1 cellular context compared by ENCODE assay signal in the genomic region with DNA sequence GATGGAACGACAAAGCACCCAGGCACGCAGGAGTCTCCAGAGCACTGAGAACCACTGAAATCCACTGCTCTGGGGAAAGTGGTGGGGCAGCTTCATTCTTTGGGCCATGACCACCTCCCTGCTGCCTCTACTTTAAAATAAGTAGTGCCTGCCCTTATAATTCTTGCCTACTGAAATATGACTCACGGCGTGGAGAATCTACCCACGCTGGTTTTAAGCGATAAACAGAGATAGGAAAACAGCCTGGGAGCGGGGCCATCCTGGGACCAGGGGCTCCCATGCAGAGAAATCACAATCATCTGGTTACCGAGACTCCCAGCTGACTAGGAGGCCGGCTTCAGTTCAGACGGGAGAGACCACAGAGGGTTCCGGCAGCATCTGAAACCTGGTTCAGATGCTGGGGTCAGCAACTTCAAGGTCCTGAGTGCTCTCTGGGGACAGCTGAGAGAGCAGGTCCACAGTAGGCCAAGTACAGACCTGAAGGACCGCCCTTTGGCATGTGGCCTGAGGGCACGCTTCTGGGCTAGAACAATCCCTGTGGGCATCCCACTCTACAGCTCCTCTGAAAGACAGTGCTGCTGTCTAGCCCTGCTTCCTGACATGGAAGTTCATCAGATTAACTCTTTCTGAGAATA.
TF ChIP-seq lines count a peak whose summit lies in the region.

No MANE protein-coding gene starts in this region.

TF ChIP-seq in WTC11, 78 proteins besides CTCF, POLR2A, EP300 and RAD21 (continued from another document):
- TF ChIP-seq, protein P1, sequence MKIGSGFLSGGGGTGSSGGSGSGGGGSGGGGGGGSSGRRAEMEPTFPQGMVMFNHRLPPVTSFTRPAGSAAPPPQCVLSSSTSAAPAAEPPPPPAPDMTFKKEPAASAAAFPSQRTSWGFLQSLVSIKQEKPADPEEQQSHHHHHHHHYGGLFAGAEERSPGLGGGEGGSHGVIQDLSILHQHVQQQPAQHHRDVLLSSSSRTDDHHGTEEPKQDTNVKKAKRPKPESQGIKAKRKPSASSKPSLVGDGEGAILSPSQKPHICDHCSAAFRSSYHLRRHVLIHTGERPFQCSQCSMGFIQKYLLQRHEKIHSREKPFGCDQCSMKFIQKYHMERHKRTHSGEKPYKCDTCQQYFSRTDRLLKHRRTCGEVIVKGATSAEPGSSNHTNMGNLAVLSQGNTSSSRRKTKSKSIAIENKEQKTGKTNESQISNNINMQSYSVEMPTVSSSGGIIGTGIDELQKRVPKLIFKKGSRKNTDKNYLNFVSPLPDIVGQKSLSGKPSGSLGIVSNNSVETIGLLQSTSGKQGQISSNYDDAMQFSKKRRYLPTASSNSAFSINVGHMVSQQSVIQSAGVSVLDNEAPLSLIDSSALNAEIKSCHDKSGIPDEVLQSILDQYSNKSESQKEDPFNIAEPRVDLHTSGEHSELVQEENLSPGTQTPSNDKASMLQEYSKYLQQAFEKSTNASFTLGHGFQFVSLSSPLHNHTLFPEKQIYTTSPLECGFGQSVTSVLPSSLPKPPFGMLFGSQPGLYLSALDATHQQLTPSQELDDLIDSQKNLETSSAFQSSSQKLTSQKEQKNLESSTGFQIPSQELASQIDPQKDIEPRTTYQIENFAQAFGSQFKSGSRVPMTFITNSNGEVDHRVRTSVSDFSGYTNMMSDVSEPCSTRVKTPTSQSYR (CRISPR knock-in tag; IDR thresholded peaks at IDR 0.05) = no peak
- TF ChIP-seq, protein P2, sequence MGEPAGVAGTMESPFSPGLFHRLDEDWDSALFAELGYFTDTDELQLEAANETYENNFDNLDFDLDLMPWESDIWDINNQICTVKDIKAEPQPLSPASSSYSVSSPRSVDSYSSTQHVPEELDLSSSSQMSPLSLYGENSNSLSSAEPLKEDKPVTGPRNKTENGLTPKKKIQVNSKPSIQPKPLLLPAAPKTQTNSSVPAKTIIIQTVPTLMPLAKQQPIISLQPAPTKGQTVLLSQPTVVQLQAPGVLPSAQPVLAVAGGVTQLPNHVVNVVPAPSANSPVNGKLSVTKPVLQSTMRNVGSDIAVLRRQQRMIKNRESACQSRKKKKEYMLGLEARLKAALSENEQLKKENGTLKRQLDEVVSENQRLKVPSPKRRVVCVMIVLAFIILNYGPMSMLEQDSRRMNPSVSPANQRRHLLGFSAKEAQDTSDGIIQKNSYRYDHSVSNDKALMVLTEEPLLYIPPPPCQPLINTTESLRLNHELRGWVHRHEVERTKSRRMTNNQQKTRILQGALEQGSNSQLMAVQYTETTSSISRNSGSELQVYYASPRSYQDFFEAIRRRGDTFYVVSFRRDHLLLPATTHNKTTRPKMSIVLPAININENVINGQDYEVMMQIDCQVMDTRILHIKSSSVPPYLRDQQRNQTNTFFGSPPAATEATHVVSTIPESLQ (CRISPR knock-in tag; IDR thresholded peaks at IDR 0.05) = no peak
- no peak for TF ChIP-seq MYBL2 (CRISPR knock-in tag; IDR thresholded peaks at IDR 0.05)
- no peak for TF ChIP-seq PRRX2 (CRISPR knock-in tag; IDR thresholded peaks at IDR 0.05)
- no peak for TF ChIP-seq ZBTB21 (CRISPR knock-in tag; IDR thresholded peaks at IDR 0.05; ENCODE audit: borderline replicate concordance)
- no peak for TF ChIP-seq ETV6 (CRISPR knock-in tag; IDR thresholded peaks at IDR 0.05)
- TF ChIP-seq, protein P3, sequence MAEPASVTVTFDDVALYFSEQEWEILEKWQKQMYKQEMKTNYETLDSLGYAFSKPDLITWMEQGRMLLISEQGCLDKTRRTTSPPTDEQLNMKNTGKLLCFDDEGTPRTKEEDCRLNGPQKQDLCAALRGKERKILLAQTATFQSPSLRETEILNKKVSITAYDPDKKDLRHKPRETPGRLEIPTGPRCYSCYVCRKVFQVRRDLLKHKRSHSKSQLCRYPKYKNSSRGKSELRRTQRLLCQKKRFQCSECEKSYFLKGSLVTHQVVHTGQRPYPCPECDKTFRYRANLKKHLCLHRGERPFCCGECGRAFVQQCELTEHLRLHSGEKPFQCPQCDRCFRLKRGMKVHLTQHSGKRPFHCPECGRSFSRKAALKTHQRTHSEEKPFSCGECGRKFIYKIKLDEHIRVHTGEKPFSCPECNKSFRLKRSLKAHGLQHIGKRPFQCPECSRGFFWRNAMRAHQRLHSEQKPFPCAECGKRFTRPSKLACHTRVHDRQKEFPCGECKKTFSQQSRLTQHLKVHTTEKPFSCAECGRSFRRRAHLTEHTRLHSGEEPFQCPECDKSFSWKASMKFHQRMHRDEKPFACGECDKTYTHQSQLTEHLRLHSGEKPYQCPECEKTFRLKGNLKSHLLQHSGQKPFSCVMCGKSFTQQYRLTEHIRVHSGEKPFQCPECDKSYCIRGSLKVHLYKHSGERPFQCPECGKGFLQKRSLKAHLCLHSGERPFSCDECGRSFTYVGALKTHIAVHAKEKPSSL (CRISPR knock-in tag; conservative IDR thresholded peaks at IDR 0.05) = no peak
- no peak for TF ChIP-seq OVOL2 (CRISPR knock-in tag; IDR thresholded peaks at IDR 0.05; ENCODE audit: borderline replicate concordance)
- TF ChIP-seq, protein P4, sequence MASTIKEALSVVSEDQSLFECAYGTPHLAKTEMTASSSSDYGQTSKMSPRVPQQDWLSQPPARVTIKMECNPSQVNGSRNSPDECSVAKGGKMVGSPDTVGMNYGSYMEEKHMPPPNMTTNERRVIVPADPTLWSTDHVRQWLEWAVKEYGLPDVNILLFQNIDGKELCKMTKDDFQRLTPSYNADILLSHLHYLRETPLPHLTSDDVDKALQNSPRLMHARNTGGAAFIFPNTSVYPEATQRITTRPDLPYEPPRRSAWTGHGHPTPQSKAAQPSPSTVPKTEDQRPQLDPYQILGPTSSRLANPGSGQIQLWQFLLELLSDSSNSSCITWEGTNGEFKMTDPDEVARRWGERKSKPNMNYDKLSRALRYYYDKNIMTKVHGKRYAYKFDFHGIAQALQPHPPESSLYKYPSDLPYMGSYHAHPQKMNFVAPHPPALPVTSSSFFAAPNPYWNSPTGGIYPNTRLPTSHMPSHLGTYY (CRISPR knock-in tag; IDR thresholded peaks at IDR 0.05) = no peak
- no peak for TF ChIP-seq ESRRA (CRISPR knock-in tag; IDR thresholded peaks at IDR 0.05; ENCODE audit: borderline replicate concordance)
- TF ChIP-seq, protein P5, sequence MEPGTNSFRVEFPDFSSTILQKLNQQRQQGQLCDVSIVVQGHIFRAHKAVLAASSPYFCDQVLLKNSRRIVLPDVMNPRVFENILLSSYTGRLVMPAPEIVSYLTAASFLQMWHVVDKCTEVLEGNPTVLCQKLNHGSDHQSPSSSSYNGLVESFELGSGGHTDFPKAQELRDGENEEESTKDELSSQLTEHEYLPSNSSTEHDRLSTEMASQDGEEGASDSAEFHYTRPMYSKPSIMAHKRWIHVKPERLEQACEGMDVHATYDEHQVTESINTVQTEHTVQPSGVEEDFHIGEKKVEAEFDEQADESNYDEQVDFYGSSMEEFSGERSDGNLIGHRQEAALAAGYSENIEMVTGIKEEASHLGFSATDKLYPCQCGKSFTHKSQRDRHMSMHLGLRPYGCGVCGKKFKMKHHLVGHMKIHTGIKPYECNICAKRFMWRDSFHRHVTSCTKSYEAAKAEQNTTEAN (CRISPR knock-in tag; IDR thresholded peaks at IDR 0.05) = no peak
- TF ChIP-seq RORB (CRISPR knock-in tag; IDR thresholded peaks at IDR 0.05) = no peak
- TF ChIP-seq NR1H2 (CRISPR knock-in tag; IDR thresholded peaks at IDR 0.05) = no peak
- TF ChIP-seq CREM (CRISPR knock-in tag; IDR thresholded peaks at IDR 0.05) = no peak
- TF ChIP-seq SP1 (CRISPR knock-in tag; conservative IDR thresholded peaks at IDR 0.05) = no peak
- TF ChIP-seq, protein P6, sequence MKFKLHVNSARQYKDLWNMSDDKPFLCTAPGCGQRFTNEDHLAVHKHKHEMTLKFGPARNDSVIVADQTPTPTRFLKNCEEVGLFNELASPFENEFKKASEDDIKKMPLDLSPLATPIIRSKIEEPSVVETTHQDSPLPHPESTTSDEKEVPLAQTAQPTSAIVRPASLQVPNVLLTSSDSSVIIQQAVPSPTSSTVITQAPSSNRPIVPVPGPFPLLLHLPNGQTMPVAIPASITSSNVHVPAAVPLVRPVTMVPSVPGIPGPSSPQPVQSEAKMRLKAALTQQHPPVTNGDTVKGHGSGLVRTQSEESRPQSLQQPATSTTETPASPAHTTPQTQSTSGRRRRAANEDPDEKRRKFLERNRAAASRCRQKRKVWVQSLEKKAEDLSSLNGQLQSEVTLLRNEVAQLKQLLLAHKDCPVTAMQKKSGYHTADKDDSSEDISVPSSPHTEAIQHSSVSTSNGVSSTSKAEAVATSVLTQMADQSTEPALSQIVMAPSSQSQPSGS (CRISPR knock-in tag; IDR thresholded peaks at IDR 0.05; ENCODE audit: borderline replicate concordance, low read depth) = no peak
- TF ChIP-seq, protein P7, sequence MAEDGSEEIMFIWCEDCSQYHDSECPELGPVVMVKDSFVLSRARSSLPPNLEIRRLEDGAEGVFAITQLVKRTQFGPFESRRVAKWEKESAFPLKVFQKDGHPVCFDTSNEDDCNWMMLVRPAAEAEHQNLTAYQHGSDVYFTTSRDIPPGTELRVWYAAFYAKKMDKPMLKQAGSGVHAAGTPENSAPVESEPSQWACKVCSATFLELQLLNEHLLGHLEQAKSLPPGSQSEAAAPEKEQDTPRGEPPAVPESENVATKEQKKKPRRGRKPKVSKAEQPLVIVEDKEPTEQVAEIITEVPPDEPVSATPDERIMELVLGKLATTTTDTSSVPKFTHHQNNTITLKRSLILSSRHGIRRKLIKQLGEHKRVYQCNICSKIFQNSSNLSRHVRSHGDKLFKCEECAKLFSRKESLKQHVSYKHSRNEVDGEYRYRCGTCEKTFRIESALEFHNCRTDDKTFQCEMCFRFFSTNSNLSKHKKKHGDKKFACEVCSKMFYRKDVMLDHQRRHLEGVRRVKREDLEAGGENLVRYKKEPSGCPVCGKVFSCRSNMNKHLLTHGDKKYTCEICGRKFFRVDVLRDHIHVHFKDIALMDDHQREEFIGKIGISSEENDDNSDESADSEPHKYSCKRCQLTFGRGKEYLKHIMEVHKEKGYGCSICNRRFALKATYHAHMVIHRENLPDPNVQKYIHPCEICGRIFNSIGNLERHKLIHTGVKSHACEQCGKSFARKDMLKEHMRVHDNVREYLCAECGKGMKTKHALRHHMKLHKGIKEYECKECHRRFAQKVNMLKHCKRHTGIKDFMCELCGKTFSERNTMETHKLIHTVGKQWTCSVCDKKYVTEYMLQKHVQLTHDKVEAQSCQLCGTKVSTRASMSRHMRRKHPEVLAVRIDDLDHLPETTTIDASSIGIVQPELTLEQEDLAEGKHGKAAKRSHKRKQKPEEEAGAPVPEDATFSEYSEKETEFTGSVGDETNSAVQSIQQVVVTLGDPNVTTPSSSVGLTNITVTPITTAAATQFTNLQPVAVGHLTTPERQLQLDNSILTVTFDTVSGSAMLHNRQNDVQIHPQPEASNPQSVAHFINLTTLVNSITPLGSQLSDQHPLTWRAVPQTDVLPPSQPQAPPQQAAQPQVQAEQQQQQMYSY (CRISPR knock-in tag; IDR thresholded peaks at IDR 0.05) = no peak
- no peak for TF ChIP-seq GRHL2 (CRISPR knock-in tag; IDR thresholded peaks at IDR 0.05; ENCODE audit: insufficient replicate concordance, severe bottlenecking)
TF ChIP-seq in WTC11: peak in this region for 0.
